In genomic region chr17:40542562-40543411, GRCh38 we compare ENCODE assay signal across 8 cellular contexts. TPM values are rescaled to one million over a fixed set of nuclear protein-coding genes. Genes with fewer than 3 reads are reported as not detected.
DNase-seq lines count a peak whose midpoint lies in the region; ATAC-seq and TF ChIP-seq lines count a peak whose summit lies in the region.

No MANE protein-coding gene starts in this region.

- H3K4me1 ChIP-seq in ascending aorta (peaks cover 5 to 8% of the 10 kb centered on the region in 2 donors), spleen (peaks cover 47 to 86% (median 70%) of the 10 kb centered on the region in 6 donors)

- H3K36me3 ChIP-seq in ascending aorta (no peaks in the 10 kb centered on the region), spleen (no peaks in the 10 kb centered on the region)

- no peak for ATAC-seq in GM21529 (IDR thresholded peaks at IDR 0.05; ENCODE audit: unreplicated experiment)

- no peak for TF ChIP-seq POLR2A in spleen (IDR thresholded peaks at IDR 0.05)

- H3K27ac ChIP-seq in ascending aorta (peak overlapping the region; percentile 68 to 92), spleen (peak overlapping the region; percentile 17 to 91 (median 88))

- H3K9me3 ChIP-seq in ascending aorta (no peaks in the 10 kb centered on the region), spleen (no peaks in the 10 kb centered on the region)

- no peak overlapping the region for H3K4me3 ChIP-seq in ascending aorta
- no peak overlapping the region for H3K4me3 ChIP-seq in spleen

- intact Hi-C loops in ascending aorta (cut with DNase I) = no loop called here
- intact Hi-C loops in spleen (cut with DNase I; ENCODE audit: low total_unique reads) = no loop called here

- peak; percentile 54 for DNase-seq in activated naive CD4-positive, alpha-beta T cell treated with Interleukin-2 at 50 U/mL for 16 hours
- DNase-seq in activated naive CD4-positive, alpha-beta T cell (lab: John Stamatoyannopoulos, UW) = no peak
- peak; percentile 84 for DNase-seq in NCI-H2227 (lab: John Stamatoyannopoulos, UW; ENCODE audit: unreplicated experiment)
- DNase-seq in ascending aorta (ENCODE audit: low spot score in 2 of 2) = peak; percentile 40 to 88
- DNase-seq in iris pigment epithelial cell (ENCODE audit: low read depth) = peak; percentile 98
- peak; percentile 89 for DNase-seq in spleen
- no peak for DNase-seq in NK-92 (lab: John Stamatoyannopoulos, UW; ENCODE audit: unreplicated experiment)

- H3K27me3 ChIP-seq in ascending aorta (no peaks in the 10 kb centered on the region), spleen (replicated peaks in 1 of 7) (no peaks in the 10 kb centered on the region)

- TF ChIP-seq CTCF in ascending aorta (IDR thresholded peaks at IDR 0.05) (no peak), spleen (IDR thresholded peaks at IDR 0.05 in 8 of 11, conservative IDR thresholded peaks at IDR 0.05 in 3 of 11) (no peak)

- WGBS in spleen, 5 donors = 32 to 51% (median 50%) methylated on average over 12 to 14 of the region's 14 CpGs

RNA-seq across cellular contexts. Expression of gene CCR7, which starts 22.5 kb away (rescaled TPM):
- not detected for total RNA-seq in ascending aorta
- 10 to 100 TPM; 31.9 to 77.4 (median 49.9) TPM for total RNA-seq in spleen
- polyA plus RNA-seq in spleen = 10 to 100 TPM; 29.0 to 79.1 (median 63.5) TPM

RNA-seq across cellular contexts. Expression of gene TNS4, which starts 41.4 kb away (rescaled TPM):
- total RNA-seq in ascending aorta (not detected), spleen (1 to 10 TPM in 1 of 7 donors, under 1 TPM in 5, not detected in 1; 0.14 to 1.3 (median 0.41) TPM)
- under 1 TPM; 0.15 to 0.45 (median 0.21) TPM for polyA plus RNA-seq in spleen

Comparison
In these comparisons a context has a peak if more than half of its experiments do, and no peak if none do; other contexts are left out.
1. DNase-seq: peak in activated naive CD4-positive, alpha-beta T cell treated with Interleukin-2 at 50 U/mL for 16 hours (single experiment), NCI-H2227 (single experiment), ascending aorta (2 of 2), iris pigment epithelial cell (single experiment) and spleen (single experiment); none in activated naive CD4-positive, alpha-beta T cell (0 of 4) and NK-92 (single experiment).
2. RNA of gene CCR7, which starts 22.5 kb away (total RNA-seq): 31.9 to 77.4 TPM in spleen; not detected in ascending aorta (single experiment); every median in the first group is over 10 times any median in the second.